In the genomic region with DNA sequence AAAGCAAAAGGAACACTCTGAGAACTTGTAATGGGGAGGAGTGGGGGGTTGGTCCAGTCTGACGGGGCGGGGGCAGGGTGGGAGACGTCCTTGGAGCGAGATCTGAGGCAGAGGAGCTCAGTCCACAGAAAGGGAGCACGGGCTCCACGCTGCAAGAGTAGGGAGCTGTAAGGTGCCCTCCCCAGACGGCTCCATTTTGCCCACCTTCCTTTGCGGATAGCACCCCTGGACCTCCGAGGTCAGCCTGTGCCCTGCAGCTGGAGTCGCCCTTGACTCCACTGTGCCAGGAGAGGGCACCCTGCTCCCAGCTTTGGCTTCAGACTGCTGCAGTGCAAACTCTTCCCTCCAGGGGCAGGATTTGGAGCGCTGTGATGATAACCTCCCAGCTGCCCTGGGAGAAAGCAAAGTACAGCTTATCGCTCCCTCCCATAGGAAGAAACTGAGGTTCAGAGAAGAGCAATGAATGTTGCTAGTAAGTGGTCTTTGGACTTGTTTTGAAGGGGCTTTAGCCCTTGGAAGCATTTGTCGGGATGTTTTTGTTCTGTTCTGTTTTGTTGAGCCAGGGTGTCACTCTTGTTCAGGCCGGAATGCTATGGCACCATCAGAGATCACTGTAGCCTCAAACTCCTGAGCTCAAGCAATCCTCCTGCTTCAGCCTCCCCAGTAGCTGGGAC, we compare ENCODE assay signal across 8 cellular contexts. TPM values are rescaled to one million over a fixed set of nuclear protein-coding genes. Genes with fewer than 3 reads are reported as not detected.
A peak's percentile ranks its signal among the peaks of the same experiment; 100 is the strongest.
DNase-seq lines count a peak whose midpoint lies in the region; ATAC-seq and TF ChIP-seq lines count a peak whose summit lies in the region.

No MANE protein-coding gene starts in this region.

- no peak overlapping the region for H3K4me3 ChIP-seq in CD4-positive, CD25-positive, alpha-beta regulatory T cell (ENCODE audit: low read depth, low read length)
- peak overlapping the region; percentile 67 for H3K4me3 ChIP-seq in OCI-LY3 (ENCODE audit: low read length)

- no peak overlapping the region for H3K27ac Mint-ChIP-seq in CD4-positive, CD25-positive, alpha-beta regulatory T cell

- peaks cover 41% of the 10 kb centered on the region for H3K27me3 Mint-ChIP-seq in CD4-positive, CD25-positive, alpha-beta regulatory T cell

- no peak overlapping the region for H3K27ac ChIP-seq in CD4-positive, CD25-positive, alpha-beta regulatory T cell (ENCODE audit: insufficient read depth, low read length, poor library complexity, severe bottlenecking)
- H3K27ac ChIP-seq in OCI-LY3 (ENCODE audit: low read length): no peak overlapping the region
- H3K27ac ChIP-seq in epithelial cell of prostate: peak overlapping the region; percentile 97

- peak overlapping the region; percentile 61 for H3K4me2 ChIP-seq in OCI-LY3 (ENCODE audit: low read length)

- no peaks in the 10 kb centered on the region for H3K36me3 Mint-ChIP-seq in CD4-positive, CD25-positive, alpha-beta regulatory T cell

- peak overlapping the region in 1 of 4 donors; percentile 13 for H3K4me3 Mint-ChIP-seq in CD4-positive, CD25-positive, alpha-beta regulatory T cell

- no peaks in the 10 kb centered on the region for H3K79me2 ChIP-seq in OCI-LY3 (ENCODE audit: low read length)

- H3K9me3 ChIP-seq in CD4-positive, CD25-positive, alpha-beta regulatory T cell (ENCODE audit: control insufficient read depth in 2 of 2, low read length in 2 of 2): no peaks in the 10 kb centered on the region
- no peaks in the 10 kb centered on the region for H3K9me3 ChIP-seq in OCI-LY3 (ENCODE audit: insufficient read depth, low read length)

- no peaks in the 10 kb centered on the region for H4K20me1 ChIP-seq in OCI-LY3 (ENCODE audit: insufficient read depth, low read length)

- H3K4me1 Mint-ChIP-seq in CD4-positive, CD25-positive, alpha-beta regulatory T cell: peaks cover 0 to 13% (median 4%) of the 10 kb centered on the region in 4 donors

- no peaks in the 10 kb centered on the region for H3K9me3 Mint-ChIP-seq in CD4-positive, CD25-positive, alpha-beta regulatory T cell

- TF ChIP-seq CTCF in GM20000 (IDR thresholded peaks at IDR 0.05; ENCODE audit: extremely low read depth, missing control alignments) (peak; percentile 100), OCI-LY3 (IDR thresholded peaks at IDR 0.05; ENCODE audit: low read depth, low read length) (peak; percentile 100)

- H3K36me3 ChIP-seq in CD4-positive, CD25-positive, alpha-beta regulatory T cell (ENCODE audit: control insufficient read depth, insufficient read depth, low read length): no peaks in the 10 kb centered on the region
- no peaks in the 10 kb centered on the region for H3K36me3 ChIP-seq in OCI-LY3 (replicated peaks; ENCODE audit: low read depth, low read length)

- peaks cover 11% of the 10 kb centered on the region for H3K4me1 ChIP-seq in CD4-positive, CD25-positive, alpha-beta regulatory T cell (ENCODE audit: control insufficient read depth, insufficient read depth, low read length, poor library complexity, severe bottlenecking)
- H3K4me1 ChIP-seq in OCI-LY3 (ENCODE audit: low read length): peaks cover 5% of the 10 kb centered on the region

- H3K9ac ChIP-seq in OCI-LY3 (ENCODE audit: low read length): no peak overlapping the region

- H2AFZ ChIP-seq in OCI-LY3 (ENCODE audit: low read depth, low read length): peak overlapping the region; percentile 71

- H3K27me3 ChIP-seq in CD4-positive, CD25-positive, alpha-beta regulatory T cell (ENCODE audit: control insufficient read depth, insufficient read depth, low read length): peaks cover 3% of the 10 kb centered on the region
- H3K27me3 ChIP-seq in OCI-LY3 (ENCODE audit: low read depth, low read length): peaks cover 25% of the 10 kb centered on the region

- DNase-seq in CD4-positive, CD25-positive, alpha-beta regulatory T cell: peak; percentile 76 to 88 (median 84)
- DNase-seq in GM20000 (ENCODE audit: low spot score): peak; percentile 89
- DNase-seq in HuH-7.5 (ENCODE audit: low spot score): peak; percentile 76
- peak; percentile 91 for DNase-seq in activated CD8-positive, alpha-beta memory T cell treated with anti-CD3 and anti-CD28 coated beads, Interleukin-2, amount 50 U/mL, for 48 hours
- no peak for DNase-seq in epithelial cell of prostate (ENCODE audit: low read depth, low spot score)
- DNase-seq in mucosa of gallbladder (ENCODE audit: low spot score): peak; percentile 89
- DNase-seq in stimulated activated CD8-positive, alpha-beta memory T cell treated with anti-CD3 and anti-CD28 coated beads, Interleukin-4, amount 100 ng/mL, for 4 hours (ENCODE audit: low read depth in 2 of 2, low spot score in 1 of 2): peak; percentile 64 to 75

- peak; percentile 99 to 100 for ATAC-seq in CD4-positive, CD25-positive, alpha-beta regulatory T cell (ENCODE audit: low read depth in 2 of 2)

RNA-seq across cellular contexts. Expression of gene AHCY, which starts 9.5 kb away (rescaled TPM):
- 15.4 TPM for total RNA-seq in CD4-positive, CD25-positive, alpha-beta regulatory T cell
- 10 to 100 TPM; 23.4 to 30.4 (median 26.8) TPM for polyA plus RNA-seq in CD4-positive, CD25-positive, alpha-beta regulatory T cell
- total RNA-seq in mucosa of gallbladder: 70.9 TPM

RNA-seq across cellular contexts. Expression of gene ITCH, which starts 50.4 kb away (rescaled TPM):
- total RNA-seq in CD4-positive, CD25-positive, alpha-beta regulatory T cell: 58.1 TPM
- 10 to 100 TPM; 12.4 to 26.8 (median 14.7) TPM for polyA plus RNA-seq in CD4-positive, CD25-positive, alpha-beta regulatory T cell
- 46.2 TPM for total RNA-seq in mucosa of gallbladder
